8 cellular contexts compared by ENCODE assay signal in genomic region chr16:67154578-67155304, GRCh38. TPM values are rescaled to one million over a fixed set of nuclear protein-coding genes. Genes with fewer than 3 reads are reported as not detected.
A peak's percentile ranks its signal among the peaks of the same experiment; 100 is the strongest.
DNase-seq lines count a peak whose midpoint lies in the region; ATAC-seq and TF ChIP-seq lines count a peak whose summit lies in the region.

No MANE protein-coding gene starts in this region.

- no peaks in the 10 kb centered on the region; the same call in 1 of the 2 replicates for H3K79me2 ChIP-seq in HCT116 (ENCODE audit: insufficient read depth, low read length)

- no peaks in the 10 kb centered on the region for H3K9me3 ChIP-seq in BE2C
- no peaks in the 10 kb centered on the region for H3K9me3 ChIP-seq in HCT116 (ENCODE audit: control insufficient read depth in 1 of 2, insufficient read depth in 1 of 2, low read depth in 1 of 2, low read length in 2 of 2)

- H3K4me2 ChIP-seq in HCT116 (ENCODE audit: low read length), result peak overlapping the region; percentile 47

- H4K20me1 ChIP-seq in HCT116 (ENCODE audit: insufficient read depth), result no peaks in the 10 kb centered on the region

- H3K4me1 Mint-ChIP-seq in central memory CD8-positive, alpha-beta T cell, result peaks cover 61% of the 10 kb centered on the region
- H3K4me1 Mint-ChIP-seq in natural killer cell treated with Interleukin-12 subunit alpha and Interleukin-12 subunit beta and Interleukin-15 and Interleukin-18, amount 100 ng/mL, for 72 hours (ENCODE audit: low read depth in 2 of 2), result peaks cover 29 to 42% of the 10 kb centered on the region in 2 donors
- peaks cover 15% of the 10 kb centered on the region for H3K4me1 Mint-ChIP-seq in endothelial cell (ENCODE audit: unreplicated experiment)

- 0 out of 2 replicates have a peak, but pooled peaks cover 2% of the 10 kb centered on the region for H3K4me1 ChIP-seq in BE2C
- peaks cover 6 to 39% of the 10 kb centered on the region in 2 experiments for H3K4me1 ChIP-seq in HCT116 (ENCODE audit: control insufficient read depth in 1 of 2, insufficient read depth in 2 of 2, low read length in 2 of 2)

- TF ChIP-seq RAD21 in HCT116 (IDR thresholded peaks at IDR 0.05; ENCODE audit: low read depth), result no peak

- CTCF ChIA-PET in HCT116 (lab: Charles Lee), result interaction anchor here (0.6 to 5.8 kb wide), 31 partner anchors 13 to 274 kb away, joined by 3 to 79 read pairs (median 4); partner anchors contain the start of genes CES3, NOL3 and PDP2

- H3K9me3 Mint-ChIP-seq in central memory CD8-positive, alpha-beta T cell, result no peaks in the 10 kb centered on the region
- no peaks in the 10 kb centered on the region for H3K9me3 Mint-ChIP-seq in natural killer cell treated with Interleukin-12 subunit alpha and Interleukin-12 subunit beta and Interleukin-15 and Interleukin-18, amount 100 ng/mL, for 72 hours
- H3K9me3 Mint-ChIP-seq in endothelial cell (ENCODE audit: unreplicated experiment), result no peaks in the 10 kb centered on the region

- H3K36me3 ChIP-seq in BE2C, result no peaks in the 10 kb centered on the region
- no peaks in the 10 kb centered on the region for H3K36me3 ChIP-seq in HCT116 (ENCODE audit: control insufficient read depth in 1 of 2, insufficient read depth in 2 of 2, low read length in 2 of 2)

- no peaks in the 10 kb centered on the region for H3K9me2 ChIP-seq in HCT116 (ENCODE audit: insufficient read depth)

- no peak for TF ChIP-seq POLR2A in HCT116 (IDR thresholded peaks at IDR 0.05; ENCODE audit: borderline replicate concordance, extremely low read depth, insufficient read depth, insufficient read length)

- H3K27me3 Mint-ChIP-seq in central memory CD8-positive, alpha-beta T cell, result no peaks in the 10 kb centered on the region
- H3K27me3 Mint-ChIP-seq in natural killer cell treated with Interleukin-12 subunit alpha and Interleukin-12 subunit beta and Interleukin-15 and Interleukin-18, amount 100 ng/mL, for 72 hours, result peaks cover 7 to 12% of the 10 kb centered on the region in 2 donors
- peaks cover 49% of the 10 kb centered on the region for H3K27me3 Mint-ChIP-seq in endothelial cell (ENCODE audit: unreplicated experiment)

- H3K27ac ChIP-seq in HCT116 (ENCODE audit: low read depth, low read length), result no peak overlapping the region

- no TSS peak for BruUV-seq in HCT116 (replicated peaks; lab: Mats Ljungman, UMichigan)

- DNase-seq in BE2C (no peak), HCT116 (ENCODE audit: low read depth, low spot score) (no peak), KG1 (lab: John Stamatoyannopoulos, UW) (no peak), NOMO-1 (lab: John Stamatoyannopoulos, UW; ENCODE audit: unreplicated experiment in 2 of 2) (no peak), endothelial cell (ENCODE audit: low spot score) (no peak)
- DNase-seq in central memory CD8-positive, alpha-beta T cell (ENCODE audit: low spot score in 2 of 2), result no peak
- DNase-seq in natural killer cell treated with Interleukin-12 subunit alpha and Interleukin-12 subunit beta and Interleukin-15 and Interleukin-18, amount 100 ng/mL, for 72 hours (ENCODE audit: low spot score), result no peak

- TF ChIP-seq CTCF in BE2C (IDR thresholded peaks at IDR 0.05; ENCODE audit: low read depth, low read length) (no peak), HCT116 (IDR thresholded peaks at IDR 0.05 in 2 of 3, conservative IDR thresholded peaks at IDR 0.05 in 1 of 3; ENCODE audit: borderline replicate concordance in 1 of 3, insufficient read depth in 1 of 3, low read depth in 2 of 3, low read length in 2 of 3) (no peak), endothelial cell (IDR thresholded peaks at IDR 0.05; ENCODE audit: unreplicated experiment) (no peak)

- H3K27me3 ChIP-seq in BE2C (peaks cover 12% of the 10 kb centered on the region), HCT116 (ENCODE audit: insufficient read depth, low read length) (no peaks in the 10 kb centered on the region)

- no peak for ATAC-seq in HCT116
- ATAC-seq in central memory CD8-positive, alpha-beta T cell (replicated peaks; ENCODE audit: extremely low read depth, poor library complexity, severe bottlenecking), result no peak
- ATAC-seq in natural killer cell treated with Interleukin-12 subunit alpha and Interleukin-12 subunit beta and Interleukin-15 and Interleukin-18, amount 100 ng/mL, for 72 hours, result no peak
- ATAC-seq in GM21515 (IDR thresholded peaks at IDR 0.05; ENCODE audit: unreplicated experiment), result no peak

- POLR2A ChIA-PET in HCT116 (lab: Charles Lee), result interaction anchor here (0.8 to 1.3 kb wide), 3 partner anchors 16 to 137 kb away, joined by 4 to 8 read pairs (median 4); partner anchors contain the start of gene NOL3

- no peak overlapping the region for H2AFZ ChIP-seq in HCT116 (ENCODE audit: low read depth, low read length, poor library complexity, severe bottlenecking)

- H3K4me3 Mint-ChIP-seq in central memory CD8-positive, alpha-beta T cell, result peak overlapping the region; percentile 71
- peak overlapping the region; percentile 44 for H3K4me3 Mint-ChIP-seq in natural killer cell treated with Interleukin-12 subunit alpha and Interleukin-12 subunit beta and Interleukin-15 and Interleukin-18, amount 100 ng/mL, for 72 hours
- no peak overlapping the region for H3K4me3 Mint-ChIP-seq in endothelial cell (ENCODE audit: unreplicated experiment)

- RAD21 ChIA-PET in HCT116 (lab: Charles Lee; ENCODE audit: low non-redundant PET in 1 of 2, low total read pairs in 2 of 2, uncharacterized antibody in 2 of 2, unreplicated experiment in 2 of 2), result interaction anchor here (0.7 to 1.5 kb wide), 5 partner anchors 137 to 201 kb away, joined by 3 to 19 read pairs (median 4); no protein-coding TSS in a partner anchor

- H3K27ac Mint-ChIP-seq in central memory CD8-positive, alpha-beta T cell (ENCODE audit: low read depth), result peak overlapping the region; percentile 90
- no peak overlapping the region for H3K27ac Mint-ChIP-seq in natural killer cell treated with Interleukin-12 subunit alpha and Interleukin-12 subunit beta and Interleukin-15 and Interleukin-18, amount 100 ng/mL, for 72 hours
- no peak overlapping the region for H3K27ac Mint-ChIP-seq in endothelial cell (ENCODE audit: unreplicated experiment)

- no peak overlapping the region for H3K9ac ChIP-seq in HCT116 (ENCODE audit: low read length)

- H3K4me3 ChIP-seq in BE2C (ENCODE audit: low read depth, low read length) (peak overlapping the region; percentile 41), HCT116 (replicated peaks in 1 of 2; ENCODE audit: low read depth in 1 of 2, low read length in 2 of 2) (no peak overlapping the region)

- intact Hi-C loops in HCT116 (cut with micrococcal nuclease), result loop anchor here (1.0 to 5.0 kb wide), 3 partner anchors 140 to 202 kb away; no protein-coding TSS in a partner anchor

- peaks cover 15% of the 10 kb centered on the region for H3K36me3 Mint-ChIP-seq in central memory CD8-positive, alpha-beta T cell (ENCODE audit: insufficient read depth)
- H3K36me3 Mint-ChIP-seq in natural killer cell treated with Interleukin-12 subunit alpha and Interleukin-12 subunit beta and Interleukin-15 and Interleukin-18, amount 100 ng/mL, for 72 hours, result no peaks in the 10 kb centered on the region
- H3K36me3 Mint-ChIP-seq in endothelial cell (ENCODE audit: low read depth, unreplicated experiment), result peaks cover 4% of the 10 kb centered on the region

RNA-seq across cellular contexts. Expression of gene B3GNT9, which starts 3.9 kb away (rescaled TPM):
- 6.2 TPM for polyA plus RNA-seq in BE2C (2012; ENCODE audit: insufficient read depth, insufficient read length, low read depth)
- total RNA-seq in HCT116 (2021; ENCODE audit: unreplicated experiment), result 3.8 TPM
- 2.5 and 2.7 TPM in 2 replicates for polyA plus RNA-seq in HCT116 (2012)
- total RNA-seq in natural killer cell treated with Interleukin-12 subunit alpha and Interleukin-12 subunit beta and Interleukin-15 and Interleukin-18, amount 100 ng/mL, for 72 hours, result 1 to 10 TPM; 3.3 to 3.8 TPM
- 1.5 TPM for total RNA-seq in endothelial cell (ENCODE audit: unreplicated experiment)

RNA-seq across cellular contexts. Expression of gene TRADD, which starts 5.0 kb away (rescaled TPM):
- 6.0 TPM for polyA plus RNA-seq in BE2C (2012; ENCODE audit: insufficient read depth, insufficient read length, low read depth)
- total RNA-seq in HCT116 (2021; ENCODE audit: unreplicated experiment) (20.5 TPM), endothelial cell (ENCODE audit: unreplicated experiment) (3.7 TPM)
- polyA plus RNA-seq in HCT116 (2012), result 13.6 and 16.4 TPM in 2 replicates
- total RNA-seq in natural killer cell treated with Interleukin-12 subunit alpha and Interleukin-12 subunit beta and Interleukin-15 and Interleukin-18, amount 100 ng/mL, for 72 hours, result 10 to 100 TPM; 38.5 to 51.2 TPM

RNA-seq across cellular contexts. Expression of gene FBXL8, which starts 5.0 kb away (rescaled TPM):
- polyA plus RNA-seq in BE2C (2012; ENCODE audit: insufficient read depth, insufficient read length, low read depth), result 14.4 TPM
- 27.8 TPM for total RNA-seq in HCT116 (2021; ENCODE audit: unreplicated experiment)
- polyA plus RNA-seq in HCT116 (2012), result 20.5 and 21.6 TPM in 2 replicates
- 10 to 100 TPM; 15.3 to 16.8 TPM for total RNA-seq in natural killer cell treated with Interleukin-12 subunit alpha and Interleukin-12 subunit beta and Interleukin-15 and Interleukin-18, amount 100 ng/mL, for 72 hours
- total RNA-seq in endothelial cell (ENCODE audit: unreplicated experiment), result 3.8 TPM

RNA-seq across cellular contexts. Expression of gene HSF4, which starts 9.8 kb away (rescaled TPM):
- 37.1 TPM for polyA plus RNA-seq in BE2C (2012; ENCODE audit: insufficient read depth, insufficient read length, low read depth)
- total RNA-seq in HCT116 (2021; ENCODE audit: unreplicated experiment) (46.6 TPM), endothelial cell (ENCODE audit: unreplicated experiment) (5.7 TPM)
- polyA plus RNA-seq in HCT116 (2012), result 32.7 and 36.2 TPM in 2 replicates
- 10 to 100 TPM; 17.2 to 19.4 TPM for total RNA-seq in natural killer cell treated with Interleukin-12 subunit alpha and Interleukin-12 subunit beta and Interleukin-15 and Interleukin-18, amount 100 ng/mL, for 72 hours

RNA-seq across cellular contexts. Expression of gene NOL3, which starts 15.6 kb away (rescaled TPM):
- polyA plus RNA-seq in BE2C (2012; ENCODE audit: insufficient read depth, insufficient read length, low read depth), result 90.0 TPM
- 54.0 TPM for total RNA-seq in HCT116 (2021; ENCODE audit: unreplicated experiment)
- 76.0 and 87.8 TPM in 2 replicates for polyA plus RNA-seq in HCT116 (2012)
- 10 to 100 TPM; 10.5 to 20.1 TPM for total RNA-seq in natural killer cell treated with Interleukin-12 subunit alpha and Interleukin-12 subunit beta and Interleukin-15 and Interleukin-18, amount 100 ng/mL, for 72 hours
- total RNA-seq in endothelial cell (ENCODE audit: unreplicated experiment), result 2.6 TPM
